ENCODE assay signal across 8 cellular contexts in genomic region chr10:102673961-102674511, GRCh38. TPM values are rescaled to one million over a fixed set of nuclear protein-coding genes. Genes with fewer than 3 reads are reported as not detected.
A peak's percentile ranks its signal among the peaks of the same experiment; 100 is the strongest.
DNase-seq lines count a peak whose midpoint lies in the region; ATAC-seq and TF ChIP-seq lines count a peak whose summit lies in the region.

No MANE protein-coding gene starts in this region.

- H4K91ac ChIP-seq in neuronal stem cell (ENCODE audit: low read depth, low read length, poor library complexity): no peak overlapping the region

- no peak overlapping the region for H2BK12ac ChIP-seq in neuronal stem cell (ENCODE audit: low read length)

- H2AK5ac ChIP-seq in neuronal stem cell (ENCODE audit: low read depth, low read length): no peak overlapping the region

- no peak overlapping the region for H4K8ac ChIP-seq in neuronal stem cell (ENCODE audit: low read depth, low read length)

- H3K14ac ChIP-seq in neuronal stem cell (ENCODE audit: low read length): no peak overlapping the region

- ATAC-seq in GM21360 (IDR thresholded peaks at IDR 0.05; ENCODE audit: unreplicated experiment) (peak; percentile 43), foreskin keratinocyte (peak; percentile 85), HG03442 (IDR thresholded peaks at IDR 0.05; ENCODE audit: unreplicated experiment) (no peak), HG02759 (IDR thresholded peaks at IDR 0.05; ENCODE audit: unreplicated experiment) (no peak)

- H3K27me3 ChIP-seq in Peyer's patch (no peaks in the 10 kb centered on the region), foreskin keratinocyte (no peaks in the 10 kb centered on the region), neuronal stem cell (ENCODE audit: control insufficient read depth in 3 of 3, insufficient read depth in 3 of 3, low read depth in 1 of 3, low read length in 3 of 3) (no peaks in the 10 kb centered on the region)

- H3K18ac ChIP-seq in neuronal stem cell (ENCODE audit: low read length): peak overlapping the region; percentile 86

- WGBS in neuronal stem cell (ENCODE audit: extremely low coverage in 2 of 2, insufficient read length in 2 of 2, insufficient replicate concordance in 1 of 2), 2 donors: no CpG with 5 or more reads among the region's 18 CpGs

- H3K4me3 ChIP-seq in Peyer's patch (peak overlapping the region; percentile 2 to 26 (median 21)), neuronal stem cell (ENCODE audit: low read length in 2 of 2) (peak overlapping the region in 1 of 2 donors; percentile 41)

- TF ChIP-seq POLR2A in Peyer's patch (IDR thresholded peaks at IDR 0.05): no peak

- H3K4me2 ChIP-seq in neuronal stem cell (ENCODE audit: insufficient read depth, low read length, poor library complexity, severe bottlenecking): peak overlapping the region; percentile 38

- H2BK120ac ChIP-seq in neuronal stem cell (ENCODE audit: low read depth, low read length): no peak overlapping the region

- H2BK15ac ChIP-seq in neuronal stem cell (ENCODE audit: low read length): peak overlapping the region; percentile 60

- H2BK5ac ChIP-seq in neuronal stem cell (ENCODE audit: low read length): no peak overlapping the region

- H3K9ac ChIP-seq in neuronal stem cell (ENCODE audit: low read depth, low read length, poor library complexity): peak overlapping the region; percentile 32

- H2AFZ ChIP-seq in neuronal stem cell (ENCODE audit: low read length): peak overlapping the region; percentile 76

- H3K36me3 ChIP-seq in Peyer's patch (no peaks in the 10 kb centered on the region), neuronal stem cell (replicated peaks in 1 of 2; ENCODE audit: control insufficient read depth in 2 of 2, insufficient read depth in 2 of 2, low read length in 2 of 2) (no peaks in the 10 kb centered on the region)

- H3K9me3 ChIP-seq in Peyer's patch (no peaks in the 10 kb centered on the region), neuronal stem cell (replicated peaks in 1 of 2; ENCODE audit: control insufficient read depth in 2 of 2, insufficient read depth in 1 of 2, low read depth in 1 of 2, low read length in 2 of 2) (no peaks in the 10 kb centered on the region)

- no peak overlapping the region for H3K4ac ChIP-seq in neuronal stem cell (ENCODE audit: low read length)

- DNase-seq in Peyer's patch (peak in 2 of 3 donors; percentile 52 to 71), foreskin keratinocyte (peak; percentile 64 to 86), neuronal stem cell (ENCODE audit: low spot score) (peak; percentile 57), substantia nigra (lab: John Stamatoyannopoulos, UW) (peak in 24 of 49 donors; percentile 31 to 77 (median 52))
- DNase-seq in activated gamma-delta T cell treated with anti-CD3 and anti-CD28 coated beads, Interleukin-2, amount 50 U/mL, for 16 hours (ENCODE audit: low read depth): peak; percentile 48

- H3K27ac ChIP-seq in Peyer's patch: peak overlapping the region; percentile 45 to 63 (median 60)
- H3K27ac ChIP-seq in foreskin keratinocyte: peak overlapping the region; percentile 23
- H3K27ac ChIP-seq in neuronal stem cell (replicated peaks; ENCODE audit: low read length): peak overlapping the region; percentile 64
- peak overlapping the region; percentile 84 for H3K27ac ChIP-seq in substantia nigra (ENCODE audit: low read depth, low read length, poor library complexity, severe bottlenecking)

- peaks cover 2% of the 10 kb centered on the region for H3K79me1 ChIP-seq in neuronal stem cell (ENCODE audit: low read depth, low read length)

- H3K4me1 ChIP-seq in Peyer's patch: peaks cover 0 to 54% (median 17%) of the 10 kb centered on the region in 4 donors
- H3K4me1 ChIP-seq in foreskin keratinocyte: peaks cover 16% of the 10 kb centered on the region
- peaks cover 39 to 71% of the 10 kb centered on the region in 2 donors for H3K4me1 ChIP-seq in neuronal stem cell (ENCODE audit: control insufficient read depth in 2 of 2, insufficient read depth in 1 of 2, low read depth in 1 of 2, low read length in 2 of 2)

- no peak overlapping the region for H3K23ac ChIP-seq in neuronal stem cell (ENCODE audit: low read depth, low read length, poor library complexity)

- TF ChIP-seq CTCF in Peyer's patch (IDR thresholded peaks at IDR 0.05): no peak
- no peak for TF ChIP-seq CTCF in foreskin keratinocyte (conservative IDR thresholded peaks at IDR 0.05)

RNA-seq across cellular contexts. Expression of gene TRIM8, which starts 29.8 kb away (rescaled TPM):
- total RNA-seq in Peyer's patch: 100 to 1,000 TPM in 3 of 4 donors, 10 to 100 TPM in 1; 88.3 to 154 (median 119) TPM
- total RNA-seq in foreskin keratinocyte: 57.9 and 65.4 TPM in 2 replicates
- 59.3 and 62.8 TPM in 2 replicates for polyA plus RNA-seq in foreskin keratinocyte
- 33.0 TPM for polyA plus RNA-seq in neuronal stem cell (2013, experiment 1 of 2)
- polyA plus RNA-seq in neuronal stem cell (2013, experiment 2 of 2): 34.2 TPM

RNA-seq across cellular contexts. Expression of gene ARL3, which starts 40.2 kb away (rescaled TPM):
- total RNA-seq in Peyer's patch: 1 to 10 TPM; 1.4 to 9.1 (median 2.4) TPM
- total RNA-seq in foreskin keratinocyte: 9.3 and 10.0 TPM in 2 replicates
- 15.4 and 16.2 TPM in 2 replicates for polyA plus RNA-seq in foreskin keratinocyte
- polyA plus RNA-seq in neuronal stem cell (2013, experiment 1 of 2): 51.4 TPM
- 52.4 TPM for polyA plus RNA-seq in neuronal stem cell (2013, experiment 2 of 2)

RNA-seq across cellular contexts. Expression of gene SFXN2, which starts 40.4 kb away (rescaled TPM):
- 10 to 100 TPM in 1 of 4 donors, 1 to 10 TPM in 3; 1.9 to 37.1 (median 8.0) TPM for total RNA-seq in Peyer's patch
- total RNA-seq in foreskin keratinocyte: 11.8 and 14.3 TPM in 2 replicates
- 6.7 and 8.2 TPM in 2 replicates for polyA plus RNA-seq in foreskin keratinocyte
- 3.9 TPM for polyA plus RNA-seq in neuronal stem cell (2013, experiment 1 of 2)
- polyA plus RNA-seq in neuronal stem cell (2013, experiment 2 of 2): 4.0 TPM

Comparison
In these comparisons a context has a peak if more than half of its experiments do, and no peak if none do; other contexts are left out.
1. ATAC-seq: peak in GM21360 (single experiment) and foreskin keratinocyte (single experiment); none in HG03442 (single experiment) and HG02759 (single experiment).
2. H3K27ac ChIP-seq: peak in every context shown above with its lines; median percentile 84 in substantia nigra; 64 in neuronal stem cell; 60 in Peyer's patch; 23 in foreskin keratinocyte.